In genomic region chr1:229227298-229227919, GRCh38 we compare ENCODE assay signal across 8 cellular contexts. TPM values are rescaled to one million over a fixed set of nuclear protein-coding genes. Genes with fewer than 3 reads are reported as not detected.
DNase-seq lines count a peak whose midpoint lies in the region; ATAC-seq and TF ChIP-seq lines count a peak whose summit lies in the region.

No MANE protein-coding gene starts in this region.

- H3K36me3 ChIP-seq in DND-41 (ENCODE audit: insufficient read depth, low read length) (no peaks in the 10 kb centered on the region), Peyer's patch (no peaks in the 10 kb centered on the region), fibroblast of lung (ENCODE audit: control insufficient read depth, insufficient read depth, low read length) (no peaks in the 10 kb centered on the region), neural progenitor cell (no peaks in the 10 kb centered on the region)

- peak; percentile 76 for DNase-seq in DND-41
- peak; percentile 59 for DNase-seq in M059J (ENCODE audit: low read depth)
- peak; percentile 58 to 93 (median 86) for DNase-seq in Peyer's patch
- DNase-seq in activated T-cell treated with anti-CD3 and anti-CD28 coated beads, Interleukin-2, amount 50 U/mL, for 72 hours, result peak; percentile 76 to 85
- DNase-seq in fibroblast of lung (ENCODE audit: low read depth in 2 of 2), result peak; percentile 39 to 75
- DNase-seq in neural progenitor cell (ENCODE audit: low spot score), result peak; percentile 88
- DNase-seq in substantia nigra (lab: John Stamatoyannopoulos, UW), result peak in 47 of 49 donors; percentile 28 to 92 (median 82)

- H4K20me1 ChIP-seq in DND-41 (ENCODE audit: insufficient read depth, low read length), result 0 out of 2 replicates have a peak, but pooled peaks cover 2% of the 10 kb centered on the region
- no peaks in the 10 kb centered on the region for H4K20me1 ChIP-seq in fibroblast of lung (ENCODE audit: control insufficient read depth, extremely low read depth, insufficient read depth, low read length)
- no peaks in the 10 kb centered on the region for H4K20me1 ChIP-seq in neural progenitor cell (ENCODE audit: low read depth)

- TF ChIP-seq CTCF in DND-41 (IDR thresholded peaks at IDR 0.05; ENCODE audit: borderline replicate concordance, extremely low read depth, low read length, poor library complexity, severe bottlenecking) (peak; percentile 88), Peyer's patch (IDR thresholded peaks at IDR 0.05) (peak; percentile 48 to 89 (median 85)), fibroblast of lung (conservative IDR thresholded peaks at IDR 0.05 in 1 of 2, IDR thresholded peaks at IDR 0.05 in 1 of 2; ENCODE audit: low read depth in 1 of 2, low read length in 2 of 2) (peak; percentile 71 to 88), neural progenitor cell (IDR thresholded peaks at IDR 0.05) (peak; percentile 99)

- H3K9ac ChIP-seq in DND-41 (ENCODE audit: low read depth, low read length), result no peak overlapping the region
- no peak overlapping the region for H3K9ac ChIP-seq in fibroblast of lung (ENCODE audit: insufficient read depth, low read length)
- no peak overlapping the region for H3K9ac ChIP-seq in neural progenitor cell

- H3K79me2 ChIP-seq in DND-41 (ENCODE audit: insufficient read depth, low read length) (no peaks in the 10 kb centered on the region), fibroblast of lung (ENCODE audit: control insufficient read depth, insufficient read depth, low read length) (no peaks in the 10 kb centered on the region), neural progenitor cell (ENCODE audit: low read depth) (no peaks in the 10 kb centered on the region)

- H3K4me3 Mint-ChIP-seq in activated T-cell treated with anti-CD3 and anti-CD28 coated beads, Interleukin-2, amount 50 U/mL, for 72 hours, result no peak overlapping the region
- peak overlapping the region; percentile 37 for H3K4me3 Mint-ChIP-seq in neural progenitor cell

- H2AFZ ChIP-seq in DND-41 (ENCODE audit: low read depth, low read length), result no peak overlapping the region; the same call in 1 of the 2 replicates
- H2AFZ ChIP-seq in fibroblast of lung (ENCODE audit: low read length), result no peak overlapping the region
- H2AFZ ChIP-seq in neural progenitor cell (replicated peaks), result no peak overlapping the region

- H3K27me3 Mint-ChIP-seq in activated T-cell treated with anti-CD3 and anti-CD28 coated beads, Interleukin-2, amount 50 U/mL, for 72 hours (ENCODE audit: low read depth), result no peaks in the 10 kb centered on the region
- peaks cover 8% of the 10 kb centered on the region for H3K27me3 Mint-ChIP-seq in neural progenitor cell (ENCODE audit: insufficient read depth, low read depth)

- no peak overlapping the region for H3K27ac Mint-ChIP-seq in activated T-cell treated with anti-CD3 and anti-CD28 coated beads, Interleukin-2, amount 50 U/mL, for 72 hours
- no peak overlapping the region for H3K27ac Mint-ChIP-seq in neural progenitor cell

- no peak overlapping the region for H3K27ac ChIP-seq in DND-41 (ENCODE audit: low read length)
- H3K27ac ChIP-seq in Peyer's patch, result no peak overlapping the region
- no peak overlapping the region for H3K27ac ChIP-seq in fibroblast of lung (ENCODE audit: insufficient read depth, low read length)
- H3K27ac ChIP-seq in neural progenitor cell, result no peak overlapping the region
- peak overlapping the region; percentile 99 for H3K27ac ChIP-seq in substantia nigra (ENCODE audit: low read depth, low read length, poor library complexity, severe bottlenecking)

- H3K27me3 ChIP-seq in DND-41 (ENCODE audit: insufficient read depth, low read length, poor library complexity) (peaks cover 20% of the 10 kb centered on the region), Peyer's patch (no peaks in the 10 kb centered on the region), fibroblast of lung (ENCODE audit: control insufficient read depth, insufficient read depth, low read length) (peaks cover 4% of the 10 kb centered on the region), neural progenitor cell (no peaks in the 10 kb centered on the region)

- H3K9me3 Mint-ChIP-seq in activated T-cell treated with anti-CD3 and anti-CD28 coated beads, Interleukin-2, amount 50 U/mL, for 72 hours, result no peaks in the 10 kb centered on the region
- no peaks in the 10 kb centered on the region for H3K9me3 Mint-ChIP-seq in neural progenitor cell

- no peak for TF ChIP-seq POLR2A in Peyer's patch (IDR thresholded peaks at IDR 0.05)

- peaks cover 23% of the 10 kb centered on the region for H3K4me1 Mint-ChIP-seq in activated T-cell treated with anti-CD3 and anti-CD28 coated beads, Interleukin-2, amount 50 U/mL, for 72 hours (ENCODE audit: low read depth)
- H3K4me1 Mint-ChIP-seq in neural progenitor cell, result peaks cover 56% of the 10 kb centered on the region

- peaks cover 35% of the 10 kb centered on the region for H3F3A ChIP-seq in neural progenitor cell (ENCODE audit: low read depth)

- H3K9me3 ChIP-seq in DND-41 (ENCODE audit: insufficient read depth, low read length, severe bottlenecking), result no peaks in the 10 kb centered on the region
- no peaks in the 10 kb centered on the region for H3K9me3 ChIP-seq in Peyer's patch
- no peaks in the 10 kb centered on the region for H3K9me3 ChIP-seq in fibroblast of lung (ENCODE audit: control insufficient read depth, insufficient read depth, low read depth, low read length)
- no peaks in the 10 kb centered on the region for H3K9me3 ChIP-seq in neural progenitor cell (ENCODE audit: low read depth)

- H3K4me3 ChIP-seq in DND-41 (ENCODE audit: low read depth in 1 of 2, low read length in 2 of 2) (no peak overlapping the region), Peyer's patch (no peak overlapping the region), fibroblast of lung (replicated peaks in 1 of 4; ENCODE audit: control extremely low read depth in 1 of 4, insufficient read depth in 1 of 4, low read depth in 3 of 4, low read length in 4 of 4) (no peak overlapping the region), neural progenitor cell (no peak overlapping the region)

- H3K4me1 ChIP-seq in DND-41 (ENCODE audit: insufficient read depth, low read length) (no peaks in the 10 kb centered on the region), Peyer's patch (peaks cover 0 to 47% (median 7%) of the 10 kb centered on the region in 4 donors), fibroblast of lung (ENCODE audit: control insufficient read depth, extremely low read depth, insufficient read depth, low read length) (no peaks in the 10 kb centered on the region), neural progenitor cell (peaks cover 36% of the 10 kb centered on the region)

- H3K36me3 Mint-ChIP-seq in activated T-cell treated with anti-CD3 and anti-CD28 coated beads, Interleukin-2, amount 50 U/mL, for 72 hours (ENCODE audit: insufficient read depth in 2 of 2), result no peaks in the 10 kb centered on the region
- no peaks in the 10 kb centered on the region for H3K36me3 Mint-ChIP-seq in neural progenitor cell

- peak; percentile 89 for ATAC-seq in DND-41 (ENCODE audit: insufficient read depth, low read depth)
- ATAC-seq in activated T-cell treated with anti-CD3 and anti-CD28 coated beads, Interleukin-2, amount 50 U/mL, for 72 hours (replicated peaks in 1 of 2), result peak; percentile 64 to 78
- no peak for ATAC-seq in HG02763 (IDR thresholded peaks at IDR 0.05; ENCODE audit: unreplicated experiment)

- H3K4me2 ChIP-seq in DND-41 (ENCODE audit: insufficient read depth, low read length) (no peak overlapping the region), fibroblast of lung (ENCODE audit: extremely low read depth, insufficient read depth, low read length) (no peak overlapping the region), neural progenitor cell (no peak overlapping the region)

RNA-seq across cellular contexts. Expression of gene RAB4A, which starts 43.5 kb away (rescaled TPM):
- 8.0 and 18.5 TPM in 2 replicates for total RNA-seq in M059J (2014; rRNA removed; shearing (Covaris generic))
- 10 to 100 TPM; 22.1 to 36.7 (median 23.4) TPM for total RNA-seq in Peyer's patch
- 10 to 100 TPM; 31.7 to 32.3 TPM for total RNA-seq in activated T-cell treated with anti-CD3 and anti-CD28 coated beads, Interleukin-2, amount 50 U/mL, for 72 hours
- 15.7 and 26.7 TPM in 2 replicates for total RNA-seq in fibroblast of lung
- polyA plus RNA-seq in fibroblast of lung, result 31.5 and 32.3 TPM in 2 replicates
- polyA plus RNA-seq in fibroblast of lung (2012), result 34.9 and 37.8 TPM in 2 replicates
- polyA minus RNA-seq in fibroblast of lung (ENCODE audit: low replicate concordance), result 2.0 and 6.2 TPM in 2 replicates
- 44.1 and 48.3 TPM in 2 replicates for total RNA-seq in neural progenitor cell (ENCODE audit: low replicate concordance)
